Comparison of ENCODE assay signal across 1 cellular context in genomic region chr16:2032285-2033056, GRCh38.
TF ChIP-seq lines count a peak whose summit lies in the region.

No MANE protein-coding gene starts in this region.

TF ChIP-seq in GM12878, 131 proteins besides CTCF, POLR2A, EP300 and RAD21:
- TF ChIP-seq TCF12 (IDR thresholded peaks at IDR 0.05; ENCODE audit: low read depth, low read length) (0 out of 2 replicates have a peak, but pooled peaks have one; percentile 53), CHD1 (IDR thresholded peaks at IDR 0.05; ENCODE audit: low read depth, low read length) (no peak), POU2F2 (IDR thresholded peaks at IDR 0.05; ENCODE audit: borderline replicate concordance, low read depth, low read length) (no peak), ZSCAN29 (IDR thresholded peaks at IDR 0.05) (no peak), PBX3 (IDR thresholded peaks at IDR 0.05; ENCODE audit: insufficient replicate concordance, low read depth, low read length) (no peak)
TF ChIP-seq in GM12878: peak in this region for 1.
